8 cellular contexts compared by ENCODE assay signal in genomic region chr1:67052741-67053534, GRCh38. TPM values are rescaled to one million over a fixed set of nuclear protein-coding genes. Genes with fewer than 3 reads are reported as not detected.
DNase-seq lines count a peak whose midpoint lies in the region; ATAC-seq, FAIRE-seq and TF ChIP-seq lines count a peak whose summit lies in the region.

No MANE protein-coding gene starts in this region.

- H3K4me1 Mint-ChIP-seq in activated naive CD8-positive, alpha-beta T cell treated with anti-CD3 and anti-CD28 coated beads, Interleukin-2, amount 50 U/mL, for 24 hours, result peaks cover 32% of the 10 kb centered on the region

- WGBS in A549 (ENCODE audit: missing lambda C conversion rate), result 4% methylated on average over 25 of the region's 25 CpGs
- WGBS in ovary, 3 donors, result 1 to 3% (median 2%) methylated on average over 25 of the region's 25 CpGs

- peak overlapping the region; percentile 84 for H3K4me3 Mint-ChIP-seq in activated naive CD8-positive, alpha-beta T cell treated with anti-CD3 and anti-CD28 coated beads, Interleukin-2, amount 50 U/mL, for 24 hours

- peak overlapping the region; percentile 66 for H3K27ac Mint-ChIP-seq in activated naive CD8-positive, alpha-beta T cell treated with anti-CD3 and anti-CD28 coated beads, Interleukin-2, amount 50 U/mL, for 24 hours

- H3K4me3 ChIP-seq in A549, result peak overlapping the region; percentile 87
- peak overlapping the region; percentile 96 for H3K4me3 ChIP-seq in GM12865 (ENCODE audit: low read depth, low read length)
- peak overlapping the region; percentile 85 for H3K4me3 ChIP-seq in cardiac muscle cell
- H3K4me3 ChIP-seq in ovary, result peak overlapping the region; percentile 87

- FAIRE-seq in A549 (lab: Jason Lieb, UNC), result no peak

- H3K4me1 ChIP-seq in A549 (peaks cover 8% of the 10 kb centered on the region), cardiac muscle cell (ENCODE audit: low read depth) (peaks cover 25% of the 10 kb centered on the region), ovary (ENCODE audit: insufficient read depth) (no peaks in the 10 kb centered on the region)

- H3K36me3 Mint-ChIP-seq in activated naive CD8-positive, alpha-beta T cell treated with anti-CD3 and anti-CD28 coated beads, Interleukin-2, amount 50 U/mL, for 24 hours (ENCODE audit: low read depth), result peaks cover 21% of the 10 kb centered on the region

- H3K27me3 ChIP-seq in cardiac muscle cell (no peaks in the 10 kb centered on the region), ovary (no peaks in the 10 kb centered on the region)

- H3K27ac ChIP-seq in A549 (peak overlapping the region; percentile 86 to 97), cardiac muscle cell (peak overlapping the region; percentile 97), ovary (peak overlapping the region; percentile 78 to 97)

- POLR2A ChIA-PET in A549 (lab: Yijun Ruan, JAX), result interaction anchor here (0.6 to 1.3 kb wide), 4 partner anchors 83 to 355 kb away, joined by 3 to 6 read pairs (median 6); partner anchors contain the start of genes DNAI4 and MIER1

- TF ChIP-seq POLR2A in A549 (IDR thresholded peaks at IDR 0.05; ENCODE audit: low read length) (no peak), ovary (IDR thresholded peaks at IDR 0.05) (no peak)

- TF ChIP-seq RAD21 in A549 (conservative IDR thresholded peaks at IDR 0.05 in 1 of 2, IDR thresholded peaks at IDR 0.05 in 1 of 2), result no peak

- peak overlapping the region; percentile 77 for H3K4me2 ChIP-seq in A549

- no peaks in the 10 kb centered on the region for H3K27me3 Mint-ChIP-seq in activated naive CD8-positive, alpha-beta T cell treated with anti-CD3 and anti-CD28 coated beads, Interleukin-2, amount 50 U/mL, for 24 hours

- DNase-seq in A549 (ENCODE audit: low read depth in 1 of 2, low spot score in 1 of 2) (peak; percentile 14 to 15), GM12865 (ENCODE audit: low read depth) (peak; percentile 42), NCI-H69 (lab: John Stamatoyannopoulos, UW) (peak; percentile 32), cardiac muscle cell (ENCODE audit: low read depth in 1 of 2, low spot score in 1 of 2) (peak; percentile 39 to 46), ovary (peak in 4 of 5 donors; percentile 14 to 48 (median 30)), NCI-H446 treated with DMSO at 0.1 percent for 48 hours (lab: John Stamatoyannopoulos, UW) (no peak)
- DNase-seq in activated naive CD8-positive, alpha-beta T cell treated with anti-CD3 and anti-CD28 coated beads, Interleukin-2, amount 50 U/mL, for 24 hours, result peak; percentile 20

- intact Hi-C loops in ovary (cut with DNase I), result loop anchor here in 2 of 4 donors (10.0 kb wide), 2 partner anchors 58 to 128 kb away; partner anchors contain the start of genes DNAI4 (in 1 of the 2) and MIER1 (in 1 of the 2)

- TF ChIP-seq CTCF in A549 (IDR thresholded peaks at IDR 0.05) (no peak), GM12865 (IDR thresholded peaks at IDR 0.05; ENCODE audit: insufficient read depth, low read depth, low read length, missing control alignments) (no peak), cardiac muscle cell (IDR thresholded peaks at IDR 0.05; ENCODE audit: low read depth, low read length) (no peak), ovary (IDR thresholded peaks at IDR 0.05) (no peak)

- H3K36me3 ChIP-seq in cardiac muscle cell (peaks cover 13% of the 10 kb centered on the region), ovary (no peaks in the 10 kb centered on the region)

- ATAC-seq in A549, result peak; percentile 38 to 60
- peak; percentile 8 for ATAC-seq in HG02870 (IDR thresholded peaks at IDR 0.05; ENCODE audit: unreplicated experiment)
- no peak for ATAC-seq in activated naive CD8-positive, alpha-beta T cell treated with anti-CD3 and anti-CD28 coated beads, Interleukin-2, amount 50 U/mL, for 24 hours

- CTCF ChIA-PET in A549 (lab: Yijun Ruan, JAX), result interaction anchor here (0.8 to 2.3 kb wide), 3 partner anchors 18 to 96 kb away, joined by 3 to 14 read pairs (median 3); no protein-coding TSS in a partner anchor

- no peaks in the 10 kb centered on the region for H3K9me3 Mint-ChIP-seq in activated naive CD8-positive, alpha-beta T cell treated with anti-CD3 and anti-CD28 coated beads, Interleukin-2, amount 50 U/mL, for 24 hours

- no peaks in the 10 kb centered on the region for H3K9me3 ChIP-seq in A549
- no peaks in the 10 kb centered on the region for H3K9me3 ChIP-seq in cardiac muscle cell (ENCODE audit: low read depth)
- H3K9me3 ChIP-seq in ovary, result no peaks in the 10 kb centered on the region

- TF ChIP-seq EP300 in A549 (IDR thresholded peaks at IDR 0.05) (no peak), ovary (IDR thresholded peaks at IDR 0.05) (no peak)

TF ChIP-seq in A549, 52 proteins besides CTCF, POLR2A, EP300 and RAD21:
- TF ChIP-seq HOXA7 (CRISPR knock-in tag; IDR thresholded peaks at IDR 0.05) (no peak), HMGXB4 (CRISPR knock-in tag; IDR thresholded peaks at IDR 0.05; ENCODE audit: borderline replicate concordance) (no peak), EHF (CRISPR knock-in tag; IDR thresholded peaks at IDR 0.05) (no peak), CBX8 (IDR thresholded peaks at IDR 0.05) (no peak), RNF2 (IDR thresholded peaks at IDR 0.05; ENCODE audit: borderline replicate concordance, low read depth) (no peak), POLR2AphosphoS2 (conservative IDR thresholded peaks at IDR 0.05; ENCODE audit: low read length) (no peak), NFE2L2 (conservative IDR thresholded peaks at IDR 0.05; ENCODE audit: low read length) (no peak), JUNB (IDR thresholded peaks at IDR 0.05) (no peak), ZC3H11A (IDR thresholded peaks at IDR 0.05) (no peak), ATOH8 (CRISPR knock-in tag; IDR thresholded peaks at IDR 0.05; ENCODE audit: low read depth) (no peak), CBX2 (IDR thresholded peaks at IDR 0.05; ENCODE audit: borderline replicate concordance, low read depth) (no peak), FOXS1 (CRISPR knock-in tag; IDR thresholded peaks at IDR 0.05) (no peak), ZNF302 (CRISPR knock-in tag; IDR thresholded peaks at IDR 0.05) (no peak), HDAC2 (IDR thresholded peaks at IDR 0.05) (no peak), KDM1A (IDR thresholded peaks at IDR 0.05; ENCODE audit: low read depth) (no peak), PHF8 (IDR thresholded peaks at IDR 0.05; ENCODE audit: borderline replicate concordance, low read depth) (no peak), RFX5 (IDR thresholded peaks at IDR 0.05) (no peak), BCL3 (IDR thresholded peaks at IDR 0.05) (no peak), SREBF2 (IDR thresholded peaks at IDR 0.05) (no peak), CHD2 (IDR thresholded peaks at IDR 0.05; ENCODE audit: low read length, partially characterized antibody) (no peak)

RNA-seq across cellular contexts. Expression of gene SLC35D1, which starts 1.0 kb away (rescaled TPM):
- polyA plus RNA-seq in A549 (2011; rRNA removed) (11.7 and 12.9 TPM in 2 replicates), A549 (2017; fragmentation: RNase III; extraction: RNeasy Plus Mini Kit Qiagen cat#74134 plus additional on column Dnase treatment) (4.5 to 5.2 TPM (median 4.8 TPM) in 3 replicates), cardiac muscle cell (11.3 and 19.4 TPM in 2 replicates), ovary (10 to 100 TPM in 1 of 2 donors, 1 to 10 TPM in 1; 5.0 to 16.9 TPM)
- polyA plus RNA-seq in A549 (2012; cell fraction: cytosol; rRNA removed), result 1.9 and 2.4 TPM in 2 replicates
- polyA plus RNA-seq in A549 (2012; cell fraction: nucleus; rRNA removed), result 1.1 and 1.9 TPM in 2 replicates
- polyA minus RNA-seq in A549 (2011; rRNA and poly(A)+ RNA removed), result 7.9 and 8.5 TPM in 2 replicates
- total RNA-seq in cardiac muscle cell (9.0 and 13.3 TPM in 2 replicates), ovary (10 to 100 TPM in 4 of 7 donors, 1 to 10 TPM in 3; 7.4 to 11.8 (median 10.3) TPM)
